Comparison of ENCODE assay signal across 8 cellular contexts in genomic region chr17:58338907-58339774, GRCh38. TPM values are rescaled to one million over a fixed set of nuclear protein-coding genes. Genes with fewer than 3 reads are reported as not detected.
DNase-seq lines count a peak whose midpoint lies in the region; ATAC-seq and TF ChIP-seq lines count a peak whose summit lies in the region.

No MANE protein-coding gene starts in this region.

- peak overlapping the region; percentile 71 for H2BK5ac ChIP-seq in trophoblast cell (ENCODE audit: low read depth, low read length, poor library complexity)

- intact Hi-C loops in activated CD4-positive, alpha-beta T cell treated with anti-CD3 and anti-CD28 coated beads for 36 hours (cut with DNase I, micrococcal nuclease) = loop anchor here (1.0 to 10.0 kb wide), 17 partner anchors 10 to 1503 kb away; partner anchors contain the start of genes SUPT4H1 (in 2 of the 2), DYNLL2 (in 1 of the 2), MRPS23 (in 1 of the 2) and PRR11 (in 1 of the 2)

- H4K8ac ChIP-seq in trophoblast cell (ENCODE audit: low read depth, low read length) = peak overlapping the region; percentile 25

- H3K27me3 ChIP-seq in Karpas-422 (ENCODE audit: low read length) (no peaks in the 10 kb centered on the region), trophoblast cell (ENCODE audit: insufficient read depth, low read length) (no peaks in the 10 kb centered on the region)

- H3K9me2 ChIP-seq in Karpas-422 (replicated peaks; ENCODE audit: insufficient read depth, low read length) = no peaks in the 10 kb centered on the region

- peak overlapping the region; percentile 14 for H2AK5ac ChIP-seq in trophoblast cell (ENCODE audit: low read length)

- H2BK12ac ChIP-seq in trophoblast cell (ENCODE audit: low read length) = peak overlapping the region; percentile 8

- H4K20me1 ChIP-seq in Karpas-422 (ENCODE audit: insufficient read depth, low read depth, low read length) = no peaks in the 10 kb centered on the region

- H3K27ac ChIP-seq in Karpas-422 (ENCODE audit: low read length) (peak overlapping the region; percentile 100), trophoblast cell (ENCODE audit: low read depth, low read length) (no peak overlapping the region)

- peak overlapping the region; percentile 26 for H3K14ac ChIP-seq in trophoblast cell (ENCODE audit: low read length)

- no CpG with 5 or more reads among the region's 9 CpGs for WGBS in trophoblast cell (ENCODE audit: extremely low coverage, insufficient coverage, insufficient read length)

- H3K4me3 Mint-ChIP-seq in activated CD4-positive, alpha-beta T cell treated with anti-CD3 and anti-CD28 coated beads for 36 hours = peak overlapping the region; percentile 100
- peak overlapping the region; percentile 98 for H3K4me3 Mint-ChIP-seq in activated CD4-positive, alpha-beta memory T cell treated with anti-CD3 and anti-CD28 coated beads, Interleukin-2, amount 10 ng/mL, durations not matched to agents 7 days and 5 days
- no peak overlapping the region for H3K4me3 Mint-ChIP-seq in progenitor cell of endocrine pancreas (ENCODE audit: low read depth)

- no peaks in the 10 kb centered on the region for H3K79me2 ChIP-seq in Karpas-422 (ENCODE audit: low read length)
- H3K79me2 ChIP-seq in trophoblast cell (ENCODE audit: control insufficient read depth, insufficient read depth, low read length, poor library complexity) = peaks cover 3% of the 10 kb centered on the region

- POLR2A ChIA-PET in activated CD4-positive, alpha-beta T cell treated with anti-CD3 and anti-CD28 coated beads for 36 hours (lab: Charles Lee) = interaction anchor here (1.0 to 8.7 kb wide), 8 partner anchors 7 to 292 kb away, joined by 6 to 172 read pairs (median 11); partner anchors contain the start of genes SUPT4H1 and TSPOAP1
- POLR2A ChIA-PET in activated CD4-positive, alpha-beta memory T cell treated with anti-CD3 and anti-CD28 coated beads, Interleukin-2, amount 10 ng/mL, durations not matched to agents 7 days and 5 days (lab: Charles Lee) = interaction anchor here (0.9 to 22.3 kb wide), 14 partner anchors 4 to 1490 kb away, joined by 3 to 1460 read pairs (median 8); partner anchors contain the start of genes RNF43, SRSF1, SUPT4H1 and TRIM37

- H3K23ac ChIP-seq in trophoblast cell (ENCODE audit: low read length) = no peak overlapping the region

- no peaks in the 10 kb centered on the region for H3K27me3 Mint-ChIP-seq in activated CD4-positive, alpha-beta T cell treated with anti-CD3 and anti-CD28 coated beads for 36 hours
- H3K27me3 Mint-ChIP-seq in activated CD4-positive, alpha-beta memory T cell treated with anti-CD3 and anti-CD28 coated beads, Interleukin-2, amount 10 ng/mL, durations not matched to agents 7 days and 5 days = no peaks in the 10 kb centered on the region
- peaks cover 16% of the 10 kb centered on the region for H3K27me3 Mint-ChIP-seq in progenitor cell of endocrine pancreas

- no peak overlapping the region for H3K18ac ChIP-seq in trophoblast cell (ENCODE audit: low read length)

- H3K4me3 ChIP-seq in Karpas-422 (ENCODE audit: low read length) (peak overlapping the region; percentile 67), fibroblast of the aortic adventitia (ENCODE audit: low read depth, low read length) (no peak overlapping the region), trophoblast cell (ENCODE audit: low read depth, low read length) (no peak overlapping the region)

- H3K9me3 ChIP-seq in Karpas-422 (ENCODE audit: low read length) (no peaks in the 10 kb centered on the region), trophoblast cell (ENCODE audit: insufficient read depth, low read depth, low read length) (no peaks in the 10 kb centered on the region)

- peaks cover 26% of the 10 kb centered on the region for H3K79me1 ChIP-seq in trophoblast cell (ENCODE audit: low read length)

- H3K4ac ChIP-seq in trophoblast cell (ENCODE audit: low read depth, low read length) = no peak overlapping the region

- TF ChIP-seq CTCF in fibroblast of the aortic adventitia (IDR thresholded peaks at IDR 0.05; ENCODE audit: insufficient read depth, low read length) (no peak), progenitor cell of endocrine pancreas (IDR thresholded peaks at IDR 0.05; ENCODE audit: unreplicated experiment) (no peak)

- H2BK120ac ChIP-seq in trophoblast cell (ENCODE audit: insufficient read depth, low read length, poor library complexity) = peak overlapping the region; percentile 92

- peaks cover 83% of the 10 kb centered on the region for H3K4me1 ChIP-seq in Karpas-422 (ENCODE audit: low read length)
- H3K4me1 ChIP-seq in trophoblast cell (ENCODE audit: control insufficient read depth in 1 of 2, insufficient read depth in 2 of 2, low read length in 2 of 2) = peaks cover 37 to 42% of the 10 kb centered on the region in 2 experiments

- peaks cover 38% of the 10 kb centered on the region for H3K4me1 Mint-ChIP-seq in activated CD4-positive, alpha-beta T cell treated with anti-CD3 and anti-CD28 coated beads for 36 hours
- peaks cover 65% of the 10 kb centered on the region for H3K4me1 Mint-ChIP-seq in activated CD4-positive, alpha-beta memory T cell treated with anti-CD3 and anti-CD28 coated beads, Interleukin-2, amount 10 ng/mL, durations not matched to agents 7 days and 5 days
- H3K4me1 Mint-ChIP-seq in progenitor cell of endocrine pancreas (ENCODE audit: low read depth) = no peaks in the 10 kb centered on the region

- no peaks in the 10 kb centered on the region for H3K36me3 ChIP-seq in Karpas-422 (ENCODE audit: insufficient read depth, low read length)
- peaks cover 5 to 6% of the 10 kb centered on the region in 2 experiments for H3K36me3 ChIP-seq in trophoblast cell (ENCODE audit: control insufficient read depth in 1 of 2, insufficient read depth in 2 of 2, low read length in 2 of 2)

- H3K36me3 Mint-ChIP-seq in activated CD4-positive, alpha-beta T cell treated with anti-CD3 and anti-CD28 coated beads for 36 hours (ENCODE audit: low read depth) = peaks cover 75% of the 10 kb centered on the region
- peaks cover 64% of the 10 kb centered on the region for H3K36me3 Mint-ChIP-seq in activated CD4-positive, alpha-beta memory T cell treated with anti-CD3 and anti-CD28 coated beads, Interleukin-2, amount 10 ng/mL, durations not matched to agents 7 days and 5 days (ENCODE audit: low read depth)
- peaks cover 2% of the 10 kb centered on the region for H3K36me3 Mint-ChIP-seq in progenitor cell of endocrine pancreas (ENCODE audit: insufficient read depth)

- H3K27ac Mint-ChIP-seq in activated CD4-positive, alpha-beta T cell treated with anti-CD3 and anti-CD28 coated beads for 36 hours = peak overlapping the region; percentile 99
- H3K27ac Mint-ChIP-seq in activated CD4-positive, alpha-beta memory T cell treated with anti-CD3 and anti-CD28 coated beads, Interleukin-2, amount 10 ng/mL, durations not matched to agents 7 days and 5 days = peak overlapping the region; percentile 100
- H3K27ac Mint-ChIP-seq in progenitor cell of endocrine pancreas = no peak overlapping the region

- no peak overlapping the region for H2AFZ ChIP-seq in Karpas-422 (ENCODE audit: low read length)
- no peak overlapping the region for H2AFZ ChIP-seq in trophoblast cell (ENCODE audit: insufficient read depth, low read length, poor library complexity)

- DNase-seq in activated CD4-positive, alpha-beta T cell treated with anti-CD3 and anti-CD28 coated beads for 36 hours = peak; percentile 90
- DNase-seq in activated CD4-positive, alpha-beta T cell treated with anti-CD3 and anti-CD28 coated beads for 1 hour = no peak
- DNase-seq in Karpas-422 (peak; percentile 96), fibroblast of the aortic adventitia (ENCODE audit: low read depth) (peak; percentile 40), trophoblast cell (no peak), progenitor cell of endocrine pancreas (ENCODE audit: low spot score, unreplicated experiment) (no peak), NCI-H187 (lab: John Stamatoyannopoulos, UW) (no peak)
- peak; percentile 85 for DNase-seq in activated CD4-positive, alpha-beta memory T cell treated with anti-CD3 and anti-CD28 coated beads, Interleukin-2, amount 10 ng/mL, durations not matched to agents 7 days and 5 days

- peak overlapping the region; percentile 68 for H4K91ac ChIP-seq in trophoblast cell (ENCODE audit: low read depth, low read length)

- H4K12ac ChIP-seq in trophoblast cell (ENCODE audit: low read depth, low read length) = no peak overlapping the region

- H3K9ac ChIP-seq in Karpas-422 (ENCODE audit: low read length) (peak overlapping the region; percentile 98), trophoblast cell (ENCODE audit: low read length) (no peak overlapping the region)

- H3K9me3 Mint-ChIP-seq in activated CD4-positive, alpha-beta T cell treated with anti-CD3 and anti-CD28 coated beads for 36 hours (ENCODE audit: low read depth) = no peaks in the 10 kb centered on the region
- H3K9me3 Mint-ChIP-seq in activated CD4-positive, alpha-beta memory T cell treated with anti-CD3 and anti-CD28 coated beads, Interleukin-2, amount 10 ng/mL, durations not matched to agents 7 days and 5 days = no peaks in the 10 kb centered on the region
- no peaks in the 10 kb centered on the region for H3K9me3 Mint-ChIP-seq in progenitor cell of endocrine pancreas (ENCODE audit: low read depth)

- H3K4me2 ChIP-seq in Karpas-422 (ENCODE audit: low read depth, low read length, poor library complexity, severe bottlenecking) (peak overlapping the region; percentile 92), trophoblast cell (ENCODE audit: low read length) (no peak overlapping the region)

- CTCF ChIA-PET in activated CD4-positive, alpha-beta T cell treated with anti-CD3 and anti-CD28 coated beads for 36 hours (lab: Charles Lee) = interaction anchor here (3.4 to 4.8 kb wide), 3 partner anchors 12 to 78 kb away, joined by 18 to 34 read pairs (median 33); partner anchors contain the start of genes RNF43 and SUPT4H1
- CTCF ChIA-PET in activated CD4-positive, alpha-beta memory T cell treated with anti-CD3 and anti-CD28 coated beads, Interleukin-2, amount 10 ng/mL, durations not matched to agents 7 days and 5 days (lab: Charles Lee) = interaction anchor here (1.8 to 6.0 kb wide), 7 partner anchors 7 to 149 kb away, joined by 4 to 51 read pairs (median 26); partner anchors contain the start of genes RNF43 and SUPT4H1

- ATAC-seq in activated CD4-positive, alpha-beta T cell treated with anti-CD3 and anti-CD28 coated beads for 36 hours = peak; percentile 38

RNA-seq across cellular contexts. Expression of gene TSPOAP1, which starts 10.5 kb away (rescaled TPM):
- total RNA-seq in activated CD4-positive, alpha-beta T cell treated with anti-CD3 and anti-CD28 coated beads for 36 hours = 10 to 100 TPM; 11.8 to 12.4 TPM
- 7.8 and 14.0 TPM in 2 replicates for total RNA-seq in Karpas-422 (2014; rRNA removed; shearing (Covaris generic); ENCODE audit: low replicate concordance)
- 10 to 100 TPM; 60.9 to 69.4 TPM for total RNA-seq in activated CD4-positive, alpha-beta memory T cell treated with anti-CD3 and anti-CD28 coated beads, Interleukin-2, amount 10 ng/mL, durations not matched to agents 7 days and 5 days
- total RNA-seq in fibroblast of the aortic adventitia (ENCODE audit: low replicate concordance) (0.18 and 1.1 TPM in 2 replicates), progenitor cell of endocrine pancreas (101 and 105 TPM in 2 replicates)
- polyA plus RNA-seq in trophoblast cell (2013) = 1.1 and 1.3 TPM in 2 replicates

RNA-seq across cellular contexts. Expression of gene SUPT4H1, which starts 12.9 kb away (rescaled TPM):
- total RNA-seq in activated CD4-positive, alpha-beta T cell treated with anti-CD3 and anti-CD28 coated beads for 36 hours = 100 to 1,000 TPM; 106 to 129 TPM
- 50.2 and 64.7 TPM in 2 replicates for total RNA-seq in Karpas-422 (2014; rRNA removed; shearing (Covaris generic); ENCODE audit: low replicate concordance)
- total RNA-seq in activated CD4-positive, alpha-beta memory T cell treated with anti-CD3 and anti-CD28 coated beads, Interleukin-2, amount 10 ng/mL, durations not matched to agents 7 days and 5 days = 10 to 100 TPM; 85.8 to 91.0 TPM
- total RNA-seq in fibroblast of the aortic adventitia (ENCODE audit: low replicate concordance) (18.2 and 34.9 TPM in 2 replicates), progenitor cell of endocrine pancreas (89.6 and 95.7 TPM in 2 replicates)
- polyA plus RNA-seq in trophoblast cell (2013) = 63.5 and 64.6 TPM in 2 replicates

RNA-seq across cellular contexts. Expression of gene MPO, which starts 58.4 kb away (rescaled TPM):
- under 1 TPM in 1 of 2 experiments, not detected in 1; 0.07 TPM for total RNA-seq in activated CD4-positive, alpha-beta T cell treated with anti-CD3 and anti-CD28 coated beads for 36 hours
- not detected in 2 replicates for total RNA-seq in Karpas-422 (2014; rRNA removed; shearing (Covaris generic); ENCODE audit: low replicate concordance)
- total RNA-seq in activated CD4-positive, alpha-beta memory T cell treated with anti-CD3 and anti-CD28 coated beads, Interleukin-2, amount 10 ng/mL, durations not matched to agents 7 days and 5 days = under 1 TPM; 0.08 to 0.38 TPM
- total RNA-seq in fibroblast of the aortic adventitia (ENCODE audit: low replicate concordance) (0.09 TPM in 1 of 2 replicates, not detected in the other), progenitor cell of endocrine pancreas (not detected in 2 replicates)
- polyA plus RNA-seq in trophoblast cell (2013) = not detected in 2 replicates

Comparison
In these comparisons a context has a peak if more than half of its experiments do, and no peak if none do; other contexts are left out.
1. DNase-seq: peak in activated CD4-positive, alpha-beta T cell treated with anti-CD3 and anti-CD28 coated beads for 36 hours (single experiment), Karpas-422 (single experiment), activated CD4-positive, alpha-beta memory T cell treated with anti-CD3 and anti-CD28 coated beads, Interleukin-2, amount 10 ng/mL, durations not matched to agents 7 days and 5 days (single experiment) and fibroblast of the aortic adventitia (single experiment); none in activated CD4-positive, alpha-beta T cell treated with anti-CD3 and anti-CD28 coated beads for 1 hour (single experiment), trophoblast cell (0 of 2), progenitor cell of endocrine pancreas (single experiment) and NCI-H187 (0 of 2).